8 cellular contexts compared by ENCODE assay signal in genomic region chr12:56521590-56522371, GRCh38. TPM values are rescaled to one million over a fixed set of nuclear protein-coding genes. Genes with fewer than 3 reads are reported as not detected.
DNase-seq lines count a peak whose midpoint lies in the region; ATAC-seq and TF ChIP-seq lines count a peak whose summit lies in the region.

RBMS2 (plus strand) TSS chr12:56521820; CDS start chr12:56522024, 204 bp downstream.

- H3K9me3 ChIP-seq in OCI-LY3 (ENCODE audit: insufficient read depth, low read length) (no peaks in the 10 kb centered on the region), mucosa of rectum (ENCODE audit: control insufficient read depth in 2 of 2, low read length in 2 of 2) (no peaks in the 10 kb centered on the region)

- H3K36me3 Mint-ChIP-seq in activated T-helper 1 cell treated with anti-CD3 and anti-CD28 coated beads, Interleukin-12 subunit alpha, Interleukin-12 subunit beta, Interleukin-2, Interleukin-4 antibody, amounts not matched to agents 30 ng/mL and 10 ng/mL and 1 ng/mL, durations not matched to agents 14 hours and 24 hours and 36 hours (ENCODE audit: low read depth): no peaks in the 10 kb centered on the region

- peak within 1 kb of the TSS; percentile 67 for H3K9ac ChIP-seq in OCI-LY3 (ENCODE audit: low read length)
- peak within 1 kb of the TSS; percentile 66 to 83 for H3K9ac ChIP-seq in mucosa of rectum (ENCODE audit: low read depth in 1 of 2, low read length in 2 of 2)

- ATAC-seq in GM21576 (IDR thresholded peaks at IDR 0.05; ENCODE audit: unreplicated experiment): no peak

- no peak within 1 kb of the TSS for H3K27ac ChIP-seq in OCI-LY3 (ENCODE audit: low read length)
- H3K27ac ChIP-seq in mucosa of rectum (ENCODE audit: low read depth in 2 of 2, low read length in 2 of 2): peak within 1 kb of the TSS; percentile 80 to 88

- no peaks in the 10 kb centered on the region for H4K20me1 ChIP-seq in OCI-LY3 (ENCODE audit: insufficient read depth, low read length)

- peaks cover 28% of the 10 kb centered on the region for H3K4me1 Mint-ChIP-seq in activated T-helper 1 cell treated with anti-CD3 and anti-CD28 coated beads, Interleukin-12 subunit alpha, Interleukin-12 subunit beta, Interleukin-2, Interleukin-4 antibody, amounts not matched to agents 30 ng/mL and 10 ng/mL and 1 ng/mL, durations not matched to agents 14 hours and 24 hours and 36 hours (ENCODE audit: low read depth)

- DNase-seq in DMS79 (lab: John Stamatoyannopoulos, UW) (peak; percentile 39), HT1080 (ENCODE audit: low read depth) (peak; percentile 96), fibroblast of gingiva (ENCODE audit: low read depth) (peak; percentile 94)
- peak; percentile 19 for DNase-seq in activated T-helper 1 cell treated with anti-CD3 and anti-CD28 coated beads, Interleukin-12 subunit alpha, Interleukin-12 subunit beta, Interleukin-2, Interleukin-4 antibody, amounts not matched to agents 30 ng/mL and 10 ng/mL and 1 ng/mL, durations not matched to agents 14 hours and 24 hours and 36 hours (ENCODE audit: low spot score)

- peak within 1 kb of the TSS; percentile 71 for H2AFZ ChIP-seq in OCI-LY3 (ENCODE audit: low read depth, low read length)

- intact Hi-C loops in activated T-helper 1 cell treated with anti-CD3 and anti-CD28 coated beads, Interleukin-12 subunit alpha, Interleukin-12 subunit beta, Interleukin-2, Interleukin-4 antibody, amounts not matched to agents 30 ng/mL and 10 ng/mL and 1 ng/mL, durations not matched to agents 14 hours and 24 hours and 36 hours (cut with micrococcal nuclease): loop anchor here (2.0 kb wide), 1 partner anchor 107 kb away; no protein-coding TSS in a partner anchor

- no peak for TF ChIP-seq CTCF in OCI-LY3 (IDR thresholded peaks at IDR 0.05; ENCODE audit: low read depth, low read length)
- no peak for TF ChIP-seq CTCF in subcutaneous adipose tissue (IDR thresholded peaks at IDR 0.05; ENCODE audit: low read depth)

- no peaks in the 10 kb centered on the region for H3K9me3 Mint-ChIP-seq in activated T-helper 1 cell treated with anti-CD3 and anti-CD28 coated beads, Interleukin-12 subunit alpha, Interleukin-12 subunit beta, Interleukin-2, Interleukin-4 antibody, amounts not matched to agents 30 ng/mL and 10 ng/mL and 1 ng/mL, durations not matched to agents 14 hours and 24 hours and 36 hours

- H3K4me3 Mint-ChIP-seq in activated T-helper 1 cell treated with anti-CD3 and anti-CD28 coated beads, Interleukin-12 subunit alpha, Interleukin-12 subunit beta, Interleukin-2, Interleukin-4 antibody, amounts not matched to agents 30 ng/mL and 10 ng/mL and 1 ng/mL, durations not matched to agents 14 hours and 24 hours and 36 hours: peak within 1 kb of the TSS; percentile 89

- H3K4me1 ChIP-seq in OCI-LY3 (ENCODE audit: low read length) (peaks cover 25% of the 10 kb centered on the region), mucosa of rectum (ENCODE audit: control insufficient read depth in 2 of 2, insufficient read depth in 2 of 2, low read length in 2 of 2) (peaks cover 8 to 17% of the 10 kb centered on the region in 2 donors)

- no peaks in the 10 kb centered on the region for H3K36me3 ChIP-seq in OCI-LY3 (replicated peaks; ENCODE audit: low read depth, low read length)
- H3K36me3 ChIP-seq in mucosa of rectum (ENCODE audit: control insufficient read depth in 2 of 2, insufficient read depth in 2 of 2, low read length in 2 of 2): no peaks in the 10 kb centered on the region

- H3K4me3 ChIP-seq in OCI-LY3 (ENCODE audit: low read length) (peak within 1 kb of the TSS; percentile 80), mucosa of rectum (ENCODE audit: low read length in 2 of 2) (peak within 1 kb of the TSS; percentile 74 to 88)

- peak within 1 kb of the TSS; percentile 23 for H3K27ac Mint-ChIP-seq in activated T-helper 1 cell treated with anti-CD3 and anti-CD28 coated beads, Interleukin-12 subunit alpha, Interleukin-12 subunit beta, Interleukin-2, Interleukin-4 antibody, amounts not matched to agents 30 ng/mL and 10 ng/mL and 1 ng/mL, durations not matched to agents 14 hours and 24 hours and 36 hours

- 0 out of 2 replicates have a peak, but pooled peaks cover 10% of the 10 kb centered on the region for H3K79me2 ChIP-seq in OCI-LY3 (ENCODE audit: low read length)

- no peaks in the 10 kb centered on the region for H3K27me3 ChIP-seq in OCI-LY3 (ENCODE audit: low read depth, low read length)
- H3K27me3 ChIP-seq in mucosa of rectum (ENCODE audit: control insufficient read depth in 2 of 2, insufficient read depth in 2 of 2, low read length in 2 of 2): no peaks in the 10 kb centered on the region

- no peaks in the 10 kb centered on the region for H3K27me3 Mint-ChIP-seq in activated T-helper 1 cell treated with anti-CD3 and anti-CD28 coated beads, Interleukin-12 subunit alpha, Interleukin-12 subunit beta, Interleukin-2, Interleukin-4 antibody, amounts not matched to agents 30 ng/mL and 10 ng/mL and 1 ng/mL, durations not matched to agents 14 hours and 24 hours and 36 hours (ENCODE audit: insufficient read depth)

- H3K4me2 ChIP-seq in OCI-LY3 (ENCODE audit: low read length): peak within 1 kb of the TSS; percentile 95

RNA-seq across cellular contexts. Expression of gene RBMS2, which starts in this region (rescaled TPM):
- 30.9 and 33.3 TPM in 2 replicates for total RNA-seq in HT1080 (2014; rRNA removed; shearing (Covaris generic))
- polyA plus RNA-seq in HT1080 (2015; cell fraction: cytosol; rRNA removed): 39.5 and 47.0 TPM in 2 replicates
- 68.1 and 70.4 TPM in 2 replicates for polyA plus RNA-seq in HT1080 (2015; cell fraction: nucleus; rRNA removed)
- 4.0 and 6.5 TPM in 2 replicates for total RNA-seq in activated T-helper 1 cell treated with anti-CD3 and anti-CD28 coated beads, Interleukin-12 subunit alpha, Interleukin-12 subunit beta, Interleukin-2, Interleukin-4 antibody, amounts not matched to agents 30 ng/mL and 10 ng/mL and 1 ng/mL, durations not matched to agents 14 hours and 24 hours and 36 hours
- 10 to 100 TPM; 22.0 to 49.5 (median 33.0) TPM for total RNA-seq in subcutaneous adipose tissue

Comparison
In these comparisons a context has a peak if more than half of its experiments do, and no peak if none do; other contexts are left out.
1. DNase-seq: peak in every context shown above with its lines; median percentile 96 in HT1080; 94 in fibroblast of gingiva; 39 in DMS79; 19 in activated T-helper 1 cell treated with anti-CD3 and anti-CD28 coated beads, Interleukin-12 subunit alpha, Interleukin-12 subunit beta, Interleukin-2, Interleukin-4 antibody, amounts not matched to agents 30 ng/mL and 10 ng/mL and 1 ng/mL, durations not matched to agents 14 hours and 24 hours and 36 hours.